9 cellular contexts compared by ENCODE assay signal in genomic region chr7:43112088-43112940, GRCh38. TPM values are rescaled to one million over a fixed set of nuclear protein-coding genes. Genes with fewer than 3 reads are reported as not detected.
A peak's percentile ranks its signal among the peaks of the same experiment; 100 is the strongest.
DNase-seq lines count a peak whose midpoint lies in the region; ATAC-seq and TF ChIP-seq lines count a peak whose summit lies in the region.
"Had no signal": no experiment of that assay in that cellular context is flagged by ENCODE, and none has a peak within 500 bp of the region (broad histone marks: within the 10 kb centered on the region; RNA-seq: fewer than 3 reads in every experiment).

HECW1 (plus strand) TSS chr7:43112647; CDS start chr7:43243906, 131,259 bp downstream.

- H3K27ac ChIP-seq in OCI-LY3 (ENCODE audit: low read length) (no peak within 1 kb of the TSS), esophagus muscularis mucosa (replicated peaks in 1 of 4) (no peak within 1 kb of the TSS)
- H3K27ac ChIP-seq: neutrophil had no signal

- H3K4me1 ChIP-seq in OCI-LY3 (ENCODE audit: low read length) (peaks cover 18% of the 10 kb centered on the region), esophagus muscularis mucosa (peaks cover 20 to 25% (median 22%) of the 10 kb centered on the region in 4 donors)

- H3K9ac ChIP-seq in OCI-LY3 (ENCODE audit: low read length), result peak within 1 kb of the TSS; percentile 63

- peak; percentile 27 for DNase-seq in ELF-1 (ENCODE audit: low read depth, low spot score)
- no peak for DNase-seq in esophagus muscularis mucosa (ENCODE audit: extremely low spot score)
- peak in 9 of 10 donors; percentile 27 to 94 (median 59) for DNase-seq in posterior cingulate gyrus
- DNase-seq in COLO829 (ENCODE audit: low spot score), result no peak
- no peak for DNase-seq in erythroblast (lab: John Stamatoyannopoulos, UW)

- intact Hi-C loops in esophagus muscularis mucosa (cut with DNase I), result no loop called here
- intact Hi-C loops in posterior cingulate gyrus (cut with DNase I), result no loop called here

- H3K4me3 ChIP-seq in OCI-LY3 (ENCODE audit: low read length), result peak within 1 kb of the TSS; percentile 86
- peak within 1 kb of the TSS; percentile 44 to 57 (median 47) for H3K4me3 ChIP-seq in esophagus muscularis mucosa

- H3K27me3 ChIP-seq in OCI-LY3 (ENCODE audit: low read depth, low read length) (peaks cover 3% of the 10 kb centered on the region; the same call in 1 of the 2 replicates), esophagus muscularis mucosa (peaks cover 7 to 93% (median 40%) of the 10 kb centered on the region in 4 donors)

- no peaks in the 10 kb centered on the region for H3K36me3 ChIP-seq in OCI-LY3 (replicated peaks; ENCODE audit: low read depth, low read length)
- H3K36me3 ChIP-seq in esophagus muscularis mucosa, result no peaks in the 10 kb centered on the region
- H3K36me3 ChIP-seq: neutrophil had no signal

- H3K9me3 ChIP-seq in OCI-LY3 (ENCODE audit: insufficient read depth, low read length), result no peaks in the 10 kb centered on the region
- H3K9me3 ChIP-seq in esophagus muscularis mucosa, result no peaks in the 10 kb centered on the region
- H3K9me3 ChIP-seq: neutrophil had no signal

- no peaks in the 10 kb centered on the region for H4K20me1 ChIP-seq in OCI-LY3 (ENCODE audit: insufficient read depth, low read length)

- WGBS in esophagus muscularis mucosa, result 5% methylated on average over 40 of the region's 59 CpGs

- TF ChIP-seq POLR2A in esophagus muscularis mucosa (IDR thresholded peaks at IDR 0.05; ENCODE audit: low read depth), result no peak
- no peak for TF ChIP-seq POLR2A in erythroblast (IDR thresholded peaks at IDR 0.05; ENCODE audit: low read length)

- no peaks in the 10 kb centered on the region for H3K79me2 ChIP-seq in OCI-LY3 (ENCODE audit: low read length)

- peak within 1 kb of the TSS; percentile 57; the same call in 1 of the 2 replicates for H2AFZ ChIP-seq in OCI-LY3 (ENCODE audit: low read depth, low read length)

- ATAC-seq in HG03095 (IDR thresholded peaks at IDR 0.05; ENCODE audit: unreplicated experiment), result no peak
- no peak for ATAC-seq in GM21717 (IDR thresholded peaks at IDR 0.05; ENCODE audit: unreplicated experiment)

- no peak for TF ChIP-seq EP300 in esophagus muscularis mucosa (IDR thresholded peaks at IDR 0.05)

- peak within 1 kb of the TSS; percentile 96 for H3K4me2 ChIP-seq in OCI-LY3 (ENCODE audit: low read length)

- TF ChIP-seq CTCF in OCI-LY3 (IDR thresholded peaks at IDR 0.05; ENCODE audit: low read depth, low read length) (peak; percentile 35; the same call in 1 of the 2 replicates), esophagus muscularis mucosa (IDR thresholded peaks at IDR 0.05) (no peak)

RNA-seq across cellular contexts. Expression of gene HECW1, which starts in this region (rescaled TPM):
- total RNA-seq in esophagus muscularis mucosa, result under 1 TPM; 0.06 to 0.99 (median 0.27) TPM

Comparison
In these comparisons a context has a peak if more than half of its experiments do, and no peak if none do; other contexts are left out.
1. DNase-seq: peak in ELF-1 (single experiment) and posterior cingulate gyrus (9 of 10); none in esophagus muscularis mucosa (single experiment), COLO829 (single experiment) and erythroblast (0 of 2).